Comparison of ENCODE assay signal across 8 cellular contexts in the genomic region with DNA sequence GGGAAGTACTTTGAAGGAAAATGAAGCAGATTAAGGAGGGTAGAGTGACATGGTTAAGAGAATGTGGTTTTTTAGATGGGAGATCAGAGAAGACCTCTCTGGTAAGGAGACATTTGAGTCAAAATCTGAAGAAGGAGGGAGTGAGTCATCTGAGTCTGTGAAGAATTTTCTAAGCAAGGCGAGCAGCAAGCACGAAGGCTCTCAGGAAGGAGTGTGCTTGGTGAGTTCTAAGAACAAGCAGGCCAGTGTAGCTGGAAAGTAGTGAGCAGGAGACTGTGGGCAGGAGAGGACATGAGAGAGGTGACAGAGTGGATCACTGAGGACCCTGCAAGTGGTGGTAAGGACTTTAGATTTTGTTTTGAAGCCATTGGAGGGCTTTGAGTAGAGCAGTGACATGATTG.
DNase-seq lines count a peak whose midpoint lies in the region; ATAC-seq and TF ChIP-seq lines count a peak whose summit lies in the region.

No MANE protein-coding gene starts in this region.

- TF ChIP-seq CTCF in VCaP (conservative IDR thresholded peaks at IDR 0.05) = no peak

- H3K4me3 ChIP-seq in ACC112 (ENCODE audit: low read depth, low read length) = no peak overlapping the region

- H3K36me3 ChIP-seq in ACC112 (ENCODE audit: insufficient read depth, low read length) = no peaks in the 10 kb centered on the region

- no peaks in the 10 kb centered on the region for H3K27me3 ChIP-seq in ACC112 (ENCODE audit: insufficient read depth, low read length)

- DNase-seq in hepatic stellate cell (ENCODE audit: low spot score) (peak; percentile 44), NCI-H510A (lab: John Stamatoyannopoulos, UW) (no peak), SHP77 (lab: John Stamatoyannopoulos, UW) (no peak)
- DNase-seq in NK-92 treated with Interleukin-12 subunit alpha and Interleukin-12 subunit beta, amount 100 ng/mL, for 24 hours (lab: John Stamatoyannopoulos, UW) = no peak

- peaks cover 35% of the 10 kb centered on the region for H3K4me1 ChIP-seq in ACC112 (ENCODE audit: control insufficient read depth, insufficient read depth, low read length, unreplicated experiment)

- no peak overlapping the region for H3K27ac ChIP-seq in ACC112 (ENCODE audit: low read depth, low read length)
- H3K27ac ChIP-seq in VCaP = peak overlapping the region; percentile 81

- H2AFZ ChIP-seq in ACC112 (ENCODE audit: low read length, unreplicated experiment) = peak overlapping the region; percentile 32

- ATAC-seq in GM21447 (IDR thresholded peaks at IDR 0.05; ENCODE audit: unreplicated experiment) = peak; percentile 56
- no peak for ATAC-seq in GM19467 (IDR thresholded peaks at IDR 0.05; ENCODE audit: unreplicated experiment)

- no peaks in the 10 kb centered on the region for H3K79me2 ChIP-seq in ACC112 (ENCODE audit: control insufficient read depth, insufficient read depth, low read length, unreplicated experiment)
